Comparison of ENCODE assay signal across 8 cellular contexts in genomic region chr22:36065462-36065774, GRCh38. TPM values are rescaled to one million over a fixed set of nuclear protein-coding genes. Genes with fewer than 3 reads are reported as not detected.
DNase-seq lines count a peak whose midpoint lies in the region; ATAC-seq, FAIRE-seq and TF ChIP-seq lines count a peak whose summit lies in the region.

No MANE protein-coding gene starts in this region.

- no peaks in the 10 kb centered on the region for H3K9me3 Mint-ChIP-seq in activated naive CD8-positive, alpha-beta T cell treated with anti-CD3 and anti-CD28 coated beads for 36 hours

- H3K36me3 ChIP-seq in HUES48 (ENCODE audit: control insufficient read depth, insufficient read depth, low read length) (no peaks in the 10 kb centered on the region), iPS DF 6.9 (ENCODE audit: control insufficient read depth, insufficient read depth, low read length) (no peaks in the 10 kb centered on the region), spleen (no peaks in the 10 kb centered on the region)

- FAIRE-seq in HTR-8/SVneo (lab: Jason Lieb, UNC): no peak

- 0 out of 2 replicates have a peak, but pooled peaks cover 5% of the 10 kb centered on the region for H3K4me1 ChIP-seq in HUES48 (ENCODE audit: control insufficient read depth, insufficient read depth, low read length)
- peaks cover 3% of the 10 kb centered on the region; the same call in 1 of the 2 replicates for H3K4me1 ChIP-seq in iPS DF 6.9 (ENCODE audit: control insufficient read depth, insufficient read depth, low read length)
- H3K4me1 ChIP-seq in spleen: peaks cover 0 to 20% (median 15%) of the 10 kb centered on the region in 6 donors

- no peak for DNase-seq in activated naive CD8-positive, alpha-beta T cell treated with anti-CD3 and anti-CD28 coated beads for 36 hours
- DNase-seq in iPS DF 6.9 (ENCODE audit: low read depth, low spot score): no peak
- no peak for DNase-seq in spleen
- no peak for DNase-seq in AML-193 (lab: John Stamatoyannopoulos, UW)
- no peak for DNase-seq in mesenteric fat pad (ENCODE audit: low spot score)
- no peak for DNase-seq in HTR-8/SVneo (ENCODE audit: insufficient read length, low spot score)

- intact Hi-C loops in spleen (cut with DNase I; ENCODE audit: low total_unique reads): loop anchor here (10.0 kb wide), 1 partner anchor 131 kb away; no protein-coding TSS in a partner anchor

- H3K27ac Mint-ChIP-seq in activated naive CD8-positive, alpha-beta T cell treated with anti-CD3 and anti-CD28 coated beads for 36 hours: peak overlapping the region; percentile 4

- H3K9ac ChIP-seq in HUES48 (ENCODE audit: low read depth, low read length): peak overlapping the region; percentile 65

- H3K27me3 Mint-ChIP-seq in activated naive CD8-positive, alpha-beta T cell treated with anti-CD3 and anti-CD28 coated beads for 36 hours: peaks cover 3% of the 10 kb centered on the region

- ATAC-seq in GM18858 (IDR thresholded peaks at IDR 0.05; ENCODE audit: unreplicated experiment): no peak

- no CpG with 5 or more reads among the region's 5 CpGs for WGBS in iPS DF 6.9 (ENCODE audit: insufficient coverage, insufficient read length)
- whole genome bisulfite sequencing in spleen, 5 donors: 16 to 27% (median 17%) methylated on average over 5 of the region's 5 CpGs

- H3K4me3 ChIP-seq in HUES48 (ENCODE audit: low read depth, low read length) (peak overlapping the region; percentile 66), iPS DF 6.9 (ENCODE audit: low read length) (peak overlapping the region; percentile 53; the same call in 1 of the 2 replicates), spleen (peak overlapping the region; percentile 3 to 65 (median 35))

- H3K27me3 ChIP-seq in HUES48 (ENCODE audit: control insufficient read depth, insufficient read depth, low read length) (no peaks in the 10 kb centered on the region), iPS DF 6.9 (ENCODE audit: control insufficient read depth, insufficient read depth, low read length) (no peaks in the 10 kb centered on the region), spleen (replicated peaks in 1 of 7) (peaks cover 0 to 22% (median 0%) of the 10 kb centered on the region in 7 donors)

- peak overlapping the region; percentile 67 for H3K4me3 Mint-ChIP-seq in activated naive CD8-positive, alpha-beta T cell treated with anti-CD3 and anti-CD28 coated beads for 36 hours

- peak overlapping the region; percentile 60 for H3K27ac ChIP-seq in HUES48 (ENCODE audit: low read depth, low read length)
- H3K27ac ChIP-seq in iPS DF 6.9 (ENCODE audit: low read length): no peak overlapping the region
- H3K27ac ChIP-seq in spleen: peak overlapping the region; percentile 82 to 89 (median 84)

- TF ChIP-seq CTCF in spleen (IDR thresholded peaks at IDR 0.05 in 8 of 11, conservative IDR thresholded peaks at IDR 0.05 in 3 of 11): no peak

- H3K36me3 Mint-ChIP-seq in activated naive CD8-positive, alpha-beta T cell treated with anti-CD3 and anti-CD28 coated beads for 36 hours: no peaks in the 10 kb centered on the region

- no peaks in the 10 kb centered on the region for H3K9me3 ChIP-seq in HUES48 (ENCODE audit: control insufficient read depth, insufficient read depth, low read length)
- no peaks in the 10 kb centered on the region for H3K9me3 ChIP-seq in iPS DF 6.9 (ENCODE audit: control insufficient read depth, insufficient read depth, low read length)
- H3K9me3 ChIP-seq in spleen: no peaks in the 10 kb centered on the region

- TF ChIP-seq POLR2A in spleen (IDR thresholded peaks at IDR 0.05): no peak

- peaks cover 7% of the 10 kb centered on the region for H3K4me1 Mint-ChIP-seq in activated naive CD8-positive, alpha-beta T cell treated with anti-CD3 and anti-CD28 coated beads for 36 hours

RNA-seq across cellular contexts. Expression of gene RBFOX2, which starts 36.8 kb away (rescaled TPM):
- 1 to 10 TPM; 3.7 to 4.7 TPM for total RNA-seq in activated naive CD8-positive, alpha-beta T cell treated with anti-CD3 and anti-CD28 coated beads for 36 hours
- total RNA-seq in spleen: 10 to 100 TPM; 23.2 to 39.6 (median 34.7) TPM
- polyA plus RNA-seq in spleen: 1 to 10 TPM; 2.6 to 8.9 (median 2.7) TPM
- total RNA-seq in mesenteric fat pad: 50.1 TPM
